In genomic region chr2:36352024-36352398, GRCh38 we compare ENCODE assay signal across 8 cellular contexts. TPM values are rescaled to one million over a fixed set of nuclear protein-coding genes. Genes with fewer than 3 reads are reported as not detected.
A peak's percentile ranks its signal among the peaks of the same experiment; 100 is the strongest.
DNase-seq lines count a peak whose midpoint lies in the region; ATAC-seq lines count a peak whose summit lies in the region.

No MANE protein-coding gene starts in this region.

- H3K27ac Mint-ChIP-seq in activated CD4-positive, alpha-beta T cell treated with anti-CD3 and anti-CD28 coated beads, Interleukin-2, amount 10 ng/mL, durations not matched to agents 24 days and 14 days: no peak overlapping the region
- H3K27ac Mint-ChIP-seq in activated T-helper 17 cell treated with anti-CD3 and anti-CD28 coated beads, Interleukin-2, amount 50 U/mL, for 72 hours: no peak overlapping the region

- ATAC-seq in GM18907 (IDR thresholded peaks at IDR 0.05; ENCODE audit: unreplicated experiment): no peak
- no peak for ATAC-seq in GM18858 (IDR thresholded peaks at IDR 0.05; ENCODE audit: unreplicated experiment)
- no peak for ATAC-seq in activated T-helper 17 cell treated with anti-CD3 and anti-CD28 coated beads, Interleukin-2, amount 50 U/mL, for 72 hours (replicated peaks)

- peak; percentile 75 for DNase-seq in activated CD4-positive, alpha-beta T cell treated with anti-CD3 and anti-CD28 coated beads, Interleukin-2, amount 10 ng/mL, durations not matched to agents 24 days and 14 days
- DNase-seq in activated CD4-positive, alpha-beta T cell treated with anti-CD3 and anti-CD28 coated beads, Interleukin-2, amount 50 U/mL, for 1 hour: no peak
- DNase-seq in NCI-H1694 treated with DMSO at 0.1 percent for 48 hours (lab: John Stamatoyannopoulos, UW) (peak; percentile 27), adipocyte (ENCODE audit: low read depth) (peak; percentile 85), kidney glomerular epithelial cell (lab: John Stamatoyannopoulos, UW) (peak; percentile 55)

- no peaks in the 10 kb centered on the region for H3K9me3 Mint-ChIP-seq in activated CD4-positive, alpha-beta T cell treated with anti-CD3 and anti-CD28 coated beads, Interleukin-2, amount 10 ng/mL, durations not matched to agents 24 days and 14 days
- no peaks in the 10 kb centered on the region for H3K9me3 Mint-ChIP-seq in activated T-helper 17 cell treated with anti-CD3 and anti-CD28 coated beads, Interleukin-2, amount 50 U/mL, for 72 hours

- no peak overlapping the region for H3K9ac ChIP-seq in adipocyte (ENCODE audit: low read length)

- H3K4me3 ChIP-seq in adipocyte (ENCODE audit: low read length): no peak overlapping the region

- intact Hi-C loops in activated CD4-positive, alpha-beta T cell treated with anti-CD3 and anti-CD28 coated beads, Interleukin-2, amount 10 ng/mL, durations not matched to agents 24 days and 14 days (cut with micrococcal nuclease): loop anchor here (1.0 to 10.0 kb wide), 4 partner anchors 155 to 477 kb away; no protein-coding TSS in a partner anchor

- no peak overlapping the region for H3K4me3 Mint-ChIP-seq in activated CD4-positive, alpha-beta T cell treated with anti-CD3 and anti-CD28 coated beads, Interleukin-2, amount 10 ng/mL, durations not matched to agents 24 days and 14 days
- no peak overlapping the region for H3K4me3 Mint-ChIP-seq in activated T-helper 17 cell treated with anti-CD3 and anti-CD28 coated beads, Interleukin-2, amount 50 U/mL, for 72 hours

- peaks cover 27% of the 10 kb centered on the region for H3K4me1 ChIP-seq in adipocyte (ENCODE audit: control insufficient read depth, insufficient read depth, low read length)

- H3K27me3 Mint-ChIP-seq in activated CD4-positive, alpha-beta T cell treated with anti-CD3 and anti-CD28 coated beads, Interleukin-2, amount 10 ng/mL, durations not matched to agents 24 days and 14 days: peaks cover 55% of the 10 kb centered on the region
- peaks cover 15% of the 10 kb centered on the region for H3K27me3 Mint-ChIP-seq in activated T-helper 17 cell treated with anti-CD3 and anti-CD28 coated beads, Interleukin-2, amount 50 U/mL, for 72 hours

- peaks cover 13% of the 10 kb centered on the region for H3K4me1 Mint-ChIP-seq in activated CD4-positive, alpha-beta T cell treated with anti-CD3 and anti-CD28 coated beads, Interleukin-2, amount 10 ng/mL, durations not matched to agents 24 days and 14 days
- peaks cover 1% of the 10 kb centered on the region for H3K4me1 Mint-ChIP-seq in activated T-helper 17 cell treated with anti-CD3 and anti-CD28 coated beads, Interleukin-2, amount 50 U/mL, for 72 hours

- no peaks in the 10 kb centered on the region for H3K36me3 Mint-ChIP-seq in activated CD4-positive, alpha-beta T cell treated with anti-CD3 and anti-CD28 coated beads, Interleukin-2, amount 10 ng/mL, durations not matched to agents 24 days and 14 days (ENCODE audit: low read depth)
- peaks cover 3% of the 10 kb centered on the region for H3K36me3 Mint-ChIP-seq in activated T-helper 17 cell treated with anti-CD3 and anti-CD28 coated beads, Interleukin-2, amount 50 U/mL, for 72 hours (ENCODE audit: low read depth)

- no peaks in the 10 kb centered on the region for H3K27me3 ChIP-seq in adipocyte (replicated peaks; ENCODE audit: control insufficient read depth, insufficient read depth, low read length)

- H3K9me3 ChIP-seq in adipocyte (ENCODE audit: control insufficient read depth, low read length): no peaks in the 10 kb centered on the region

- H3K36me3 ChIP-seq in adipocyte (ENCODE audit: control insufficient read depth, insufficient read depth, low read length, severe bottlenecking): no peaks in the 10 kb centered on the region

RNA-seq across cellular contexts. Expression of gene CRIM1, which starts 3.6 kb away (rescaled TPM):
- total RNA-seq in activated CD4-positive, alpha-beta T cell treated with anti-CD3 and anti-CD28 coated beads, Interleukin-2, amount 10 ng/mL, durations not matched to agents 24 days and 14 days: 16.8 and 19.0 TPM in 2 replicates
- 10 to 100 TPM in 1 of 2 donors, 1 to 10 TPM in 1; 2.2 to 15.5 TPM for total RNA-seq in activated T-helper 17 cell treated with anti-CD3 and anti-CD28 coated beads, Interleukin-2, amount 50 U/mL, for 72 hours
